ENCODE assay signal across 12 cellular contexts in the genomic region with DNA sequence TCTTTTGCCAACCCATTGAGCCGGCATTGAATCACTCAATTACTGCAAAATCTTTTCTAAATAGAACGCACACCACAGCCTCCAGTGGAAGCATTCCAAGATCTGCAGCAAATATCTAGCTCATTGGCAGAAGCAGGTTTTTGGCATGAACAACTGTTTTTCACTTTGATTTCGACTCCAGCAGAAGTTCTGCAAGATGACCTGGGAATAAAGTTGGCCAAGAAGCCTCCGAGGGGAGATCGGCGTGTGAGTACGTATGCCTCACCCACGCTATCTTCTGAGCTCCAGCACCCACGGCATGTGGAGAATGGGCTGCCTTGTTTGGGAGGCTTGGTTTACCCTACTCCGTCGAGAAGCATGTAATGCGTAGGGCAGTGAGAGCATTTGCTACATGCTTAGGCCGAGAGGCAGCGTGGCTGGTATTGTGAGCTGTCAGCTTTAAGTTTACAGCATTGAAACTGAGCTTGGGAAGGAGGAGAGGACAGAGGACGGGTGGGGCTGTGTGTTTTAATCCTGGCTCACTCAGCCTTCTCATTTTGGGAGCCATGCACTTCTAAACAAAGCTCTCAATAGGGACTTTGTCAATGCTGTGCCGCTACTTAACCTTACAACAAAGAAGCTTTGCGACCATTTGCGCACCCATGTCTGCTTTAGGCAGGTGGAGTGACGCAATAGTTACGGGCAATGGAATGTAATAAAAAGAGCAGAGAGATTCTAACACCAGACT. TPM values are rescaled to one million over a fixed set of nuclear protein-coding genes. Genes with fewer than 3 reads are reported as not detected.
DNase-seq lines count a peak whose midpoint lies in the region; ATAC-seq and TF ChIP-seq lines count a peak whose summit lies in the region.
"Had no signal": no experiment of that assay in that cellular context is flagged by ENCODE, and none has a peak within 500 bp of the region (broad histone marks: within the 10 kb centered on the region; RNA-seq: fewer than 3 reads in every experiment).

No MANE protein-coding gene starts in this region.

- no peak overlapping the region for H2BK5ac ChIP-seq in mesendoderm (ENCODE audit: low read length)

- H3K79me2 ChIP-seq in hepatocyte (no peaks in the 10 kb centered on the region), mesendoderm (ENCODE audit: control insufficient read depth, insufficient read depth, low read length) (no peaks in the 10 kb centered on the region)

- H3K27me3 ChIP-seq in hepatocyte: no peaks in the 10 kb centered on the region
- no peaks in the 10 kb centered on the region for H3K27me3 ChIP-seq in stomach
- H3K27me3 ChIP-seq in mesendoderm (ENCODE audit: insufficient read depth, low read length, poor library complexity): no peaks in the 10 kb centered on the region
- H3K27me3 ChIP-seq: upper lobe of left lung had no signal

- H4K5ac ChIP-seq in mesendoderm (ENCODE audit: low read length): no peak overlapping the region

- H3K4me1 ChIP-seq in hepatocyte (ENCODE audit: insufficient read depth) (peaks cover 28% of the 10 kb centered on the region), stomach (peaks cover 0 to 44% (median 29%) of the 10 kb centered on the region in 4 donors), mesendoderm (ENCODE audit: control insufficient read depth, low read depth, low read length) (no peaks in the 10 kb centered on the region)

- TF ChIP-seq EP300 in stomach (IDR thresholded peaks at IDR 0.05): no peak

- ATAC-seq in GM21529 (IDR thresholded peaks at IDR 0.05; ENCODE audit: unreplicated experiment): no peak
- ATAC-seq in GM19467 (IDR thresholded peaks at IDR 0.05; ENCODE audit: unreplicated experiment): no peak

- H3K4me3 ChIP-seq in astrocyte of the spinal cord (ENCODE audit: low read depth, low read length) (no peak overlapping the region), hepatocyte (no peak overlapping the region), stomach (peak overlapping the region in 1 of 4 donors; percentile 24), mesendoderm (ENCODE audit: low read length) (no peak overlapping the region)
- H3K4me3 ChIP-seq: PC-9 had no signal

- no peaks in the 10 kb centered on the region for H3K36me3 ChIP-seq in hepatocyte (replicated peaks; ENCODE audit: insufficient read depth, low read depth)
- H3K36me3 ChIP-seq in stomach: no peaks in the 10 kb centered on the region
- H3K36me3 ChIP-seq in mesendoderm (ENCODE audit: control insufficient read depth, insufficient read depth, low read length): no peaks in the 10 kb centered on the region
- H3K36me3 ChIP-seq: upper lobe of left lung had no signal

- no peak overlapping the region for H3K18ac ChIP-seq in mesendoderm (ENCODE audit: low read length)

- no peak overlapping the region for H4K8ac ChIP-seq in mesendoderm (ENCODE audit: low read depth, low read length)

- in situ Hi-C loops in astrocyte of the spinal cord (cut with HindIII; ENCODE audit: low sequenced_read_pairs): no loop called here

- intact Hi-C loops in stomach (cut with DNase I; ENCODE audit: low total_unique reads): no loop called here

- no peak overlapping the region for H2BK15ac ChIP-seq in mesendoderm (replicated peaks; ENCODE audit: low read depth)

- no peak overlapping the region for H3K4ac ChIP-seq in mesendoderm (ENCODE audit: low read depth, low read length)

- H3K9ac ChIP-seq in mesendoderm (ENCODE audit: low read length): no peak overlapping the region

- no peak overlapping the region for H3K56ac ChIP-seq in mesendoderm (ENCODE audit: low read length)

- H3K9me3 ChIP-seq in hepatocyte (ENCODE audit: low read depth) (no peaks in the 10 kb centered on the region), stomach (no peaks in the 10 kb centered on the region)
- H3K9me3 ChIP-seq: upper lobe of left lung had no signal

- DNase-seq in GM04504 (ENCODE audit: low read depth): peak; percentile 28
- peak; percentile 74 for DNase-seq in astrocyte of the spinal cord (ENCODE audit: low read depth, low spot score)
- no peak for DNase-seq in hepatocyte (ENCODE audit: low spot score)
- no peak for DNase-seq in stomach
- no peak for DNase-seq in SIG-M5 treated with dmso at 0.1 percent for 504 hours (lab: John Stamatoyannopoulos, UW; ENCODE audit: unreplicated experiment)
- DNase-seq in mesendoderm: no peak

- WGBS in hepatocyte (ENCODE audit: low lambda C conversion rate, missing lambda C conversion rate): 75% methylated on average over 20 of the region's 20 CpGs
- WGBS in stomach, 5 donors: 58 to 73% (median 65%) methylated on average over 20 of the region's 20 CpGs
- no CpG with 5 or more reads among the region's 20 CpGs for WGBS in mesendoderm (ENCODE audit: extremely low coverage, insufficient coverage, low lambda C conversion rate)

- H3K4me2 ChIP-seq in hepatocyte (peak overlapping the region; percentile 40), mesendoderm (ENCODE audit: low read length) (no peak overlapping the region)
- H3K4me2 ChIP-seq: PC-9 had no signal

- H2BK120ac ChIP-seq in mesendoderm (ENCODE audit: low read depth, low read length): no peak overlapping the region

- no peak overlapping the region for H3K23ac ChIP-seq in mesendoderm (ENCODE audit: low read length)

- H2AK5ac ChIP-seq in mesendoderm (ENCODE audit: low read length): no peak overlapping the region

- peak overlapping the region; percentile 5 for H3K27ac ChIP-seq in hepatocyte
- H3K27ac ChIP-seq in stomach: peak overlapping the region in 4 of 5 donors; percentile 9 to 71 (median 64)
- H3K27ac ChIP-seq in mesendoderm (ENCODE audit: low read depth, low read length): no peak overlapping the region
- H3K27ac ChIP-seq: PC-9, VCaP had no signal

- TF ChIP-seq CTCF in astrocyte of the spinal cord (IDR thresholded peaks at IDR 0.05; ENCODE audit: low read depth, low read length): no peak
- no peak for TF ChIP-seq CTCF in hepatocyte (IDR thresholded peaks at IDR 0.05; ENCODE audit: poor library complexity)
- TF ChIP-seq CTCF in stomach (IDR thresholded peaks at IDR 0.05): no peak

- H3K79me1 ChIP-seq in mesendoderm (ENCODE audit: low read length): no peaks in the 10 kb centered on the region

- no peaks in the 10 kb centered on the region for H3K9me2 ChIP-seq in hepatocyte (replicated peaks; ENCODE audit: insufficient read depth)

- no peaks in the 10 kb centered on the region for H4K20me1 ChIP-seq in hepatocyte (ENCODE audit: insufficient read depth, poor library complexity, severe bottlenecking)

- TF ChIP-seq POLR2A in stomach (IDR thresholded peaks at IDR 0.05): no peak

- H2AFZ ChIP-seq in hepatocyte: no peak overlapping the region
- H2AFZ ChIP-seq: PC-9 had no signal

RNA-seq across cellular contexts. Expression of gene PCARE, which starts 10.5 kb away (rescaled TPM):
- total RNA-seq in hepatocyte (0.04 and 2.2 TPM in 2 replicates), stomach (1 to 10 TPM in 1 of 5 donors, not detected in 4; 2.9 TPM)
- polyA plus RNA-seq in hepatocyte (0.04 TPM in 1 of 2 replicates, not detected in the other), stomach (under 1 TPM in 2 of 3 donors, not detected in 1; 0.06 to 0.08 TPM)
- polyA plus RNA-seq in mesendoderm (2013, experiment 1 of 2): not detected
- not detected for polyA plus RNA-seq in mesendoderm (2013, experiment 2 of 2)
- total RNA-seq: activated T-helper 1 cell treated with anti-CD3 and anti-CD28 coated beads, Interleukin-12 subunit alpha, Interleukin-12 subunit beta, Interleukin-2, Interleukin-4 antibody, amounts not matched to agents 30 ng/mL and 10 ng/mL and 1 ng/mL, durations not matched to agents 14 hours and 24 hours and 36 hours; PC-9 had no signal

RNA-seq across cellular contexts. Expression of gene CLIP4, which starts 51.4 kb away (rescaled TPM):
- total RNA-seq in hepatocyte (31.2 and 35.6 TPM in 2 replicates), stomach (10 to 100 TPM in 4 of 5 donors, 1 to 10 TPM in 1; 9.6 to 69.6 (median 22.2) TPM)
- polyA plus RNA-seq in hepatocyte (15.9 and 17.3 TPM in 2 replicates), stomach (10 to 100 TPM in 1 of 3 donors, 1 to 10 TPM in 2; 6.8 to 12.1 (median 7.0) TPM)
- polyA plus RNA-seq in mesendoderm (2013, experiment 1 of 2): 0.27 TPM
- polyA plus RNA-seq in mesendoderm (2013, experiment 2 of 2): 0.29 TPM

Comparison
In these comparisons a context has a peak if more than half of its experiments do, and no peak if none do; other contexts are left out.
1. DNase-seq: peak in GM04504 (single experiment) and astrocyte of the spinal cord (single experiment); none in hepatocyte (single experiment), stomach (single experiment), SIG-M5 treated with dmso at 0.1 percent for 504 hours (single experiment) and mesendoderm (single experiment).